Comparison of ENCODE assay signal across 6 cellular contexts in the genomic region with DNA sequence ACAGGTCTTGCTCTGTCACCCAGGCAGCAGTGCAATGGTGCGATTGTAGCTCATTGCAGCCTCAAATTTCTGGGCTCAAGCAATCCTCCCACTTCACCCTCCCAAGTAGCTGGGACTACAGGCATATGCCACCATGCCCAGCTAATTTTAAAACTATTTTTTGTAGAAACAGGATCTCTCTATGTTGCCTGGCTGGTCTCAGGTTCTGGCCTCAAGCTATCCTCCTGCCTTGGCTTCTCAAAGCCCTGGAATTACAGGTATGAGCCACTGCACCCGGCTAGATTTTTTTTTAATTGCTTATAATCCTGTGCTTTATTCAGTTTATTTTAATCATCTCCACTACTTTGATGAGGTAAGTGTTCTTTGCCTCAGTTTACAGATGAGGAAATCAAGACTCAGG.
"Had no signal": no experiment of that assay in that cellular context is flagged by ENCODE, and none has a peak within 500 bp of the region (broad histone marks: within the 10 kb centered on the region; RNA-seq: fewer than 3 reads in every experiment).

No MANE protein-coding gene starts in this region.

- H3K9ac ChIP-seq: GM23248 had no signal

- H3K27ac Mint-ChIP-seq: IgD-negative memory B cell had no signal

- H3K36me3 Mint-ChIP-seq: IgD-negative memory B cell had no signal

- H3K4me3 ChIP-seq: GM23248 had no signal

- ATAC-seq: HepG2 had no signal

- DNase-seq: GM23248, H9, HCEC 1CT had no signal

- H2AFZ ChIP-seq: GM23248 had no signal

- H3K9me3 Mint-ChIP-seq: H9 had no signal

- H3K27ac ChIP-seq: GM23248, HL-60 had no signal

- H3K4me3 Mint-ChIP-seq: H9, IgD-negative memory B cell had no signal
